8 cellular contexts compared by ENCODE assay signal in genomic region chr16:78002915-78003538, GRCh38. TPM values are rescaled to one million over a fixed set of nuclear protein-coding genes. Genes with fewer than 3 reads are reported as not detected.
DNase-seq lines count a peak whose midpoint lies in the region; ATAC-seq and TF ChIP-seq lines count a peak whose summit lies in the region.

No MANE protein-coding gene starts in this region.

- CTCF ChIA-PET in PC-3 (lab: Charles Lee) = no interaction called here

- H3K4me2 ChIP-seq in PC-3 (ENCODE audit: low read length) (no peak overlapping the region), neural progenitor cell (no peak overlapping the region)

- ATAC-seq in GM21723 (IDR thresholded peaks at IDR 0.05; ENCODE audit: unreplicated experiment) (peak; percentile 99), PC-3 (peak; percentile 48)
- ATAC-seq in activated T-cell treated with anti-CD3 and anti-CD28 coated beads, Interleukin-2, amount 50 U/mL, for 4 hours = peak; percentile 91 to 93

- POLR2A ChIA-PET in PC-3 (lab: Charles Lee; ENCODE audit: unreplicated experiment) = no interaction called here

- peak; percentile 77 for TF ChIP-seq CTCF in PC-3 (conservative IDR thresholded peaks at IDR 0.05; ENCODE audit: low read depth, low read length)
- TF ChIP-seq CTCF in fibroblast of pulmonary artery (IDR thresholded peaks at IDR 0.05; ENCODE audit: low read length, missing control alignments) = peak; percentile 86
- peak; percentile 97 for TF ChIP-seq CTCF in neural progenitor cell (IDR thresholded peaks at IDR 0.05)

- no peaks in the 10 kb centered on the region for H3K36me3 ChIP-seq in PC-3 (ENCODE audit: low read depth, low read length)
- no peaks in the 10 kb centered on the region for H3K36me3 ChIP-seq in neural progenitor cell

- H3K9me3 ChIP-seq in PC-3 (ENCODE audit: low read length) (no peaks in the 10 kb centered on the region), neural progenitor cell (ENCODE audit: low read depth) (no peaks in the 10 kb centered on the region)

- H4K20me1 ChIP-seq in PC-3 (ENCODE audit: low read length) (no peaks in the 10 kb centered on the region), neural progenitor cell (ENCODE audit: low read depth) (no peaks in the 10 kb centered on the region)

- H3K4me1 ChIP-seq in PC-3 (ENCODE audit: insufficient read depth, low read length) = no peaks in the 10 kb centered on the region
- H3K4me1 ChIP-seq in neural progenitor cell = no peaks in the 10 kb centered on the region

- H3K79me2 ChIP-seq in PC-3 (ENCODE audit: low read length) (no peaks in the 10 kb centered on the region), neural progenitor cell (ENCODE audit: low read depth) (no peaks in the 10 kb centered on the region)

- no TSS peak for BruUV-seq in PC-3 (replicated peaks; lab: Mats Ljungman, UMichigan)

- H3K9me2 ChIP-seq in PC-3 (replicated peaks; ENCODE audit: low read length) = no peaks in the 10 kb centered on the region

- H2AFZ ChIP-seq in PC-3 (ENCODE audit: low read length) = no peak overlapping the region
- peak overlapping the region; percentile 85 for H2AFZ ChIP-seq in neural progenitor cell (replicated peaks)

- intact Hi-C loops in PC-3 (cut with micrococcal nuclease) = no loop called here

- no peaks in the 10 kb centered on the region for H3K27me3 Mint-ChIP-seq in activated T-cell treated with anti-CD3 and anti-CD28 coated beads, Interleukin-2, amount 50 U/mL, for 4 hours (ENCODE audit: low read depth)
- peaks cover 4% of the 10 kb centered on the region for H3K27me3 Mint-ChIP-seq in neural progenitor cell (ENCODE audit: insufficient read depth, low read depth)

- no peak overlapping the region for H3K4me3 Mint-ChIP-seq in activated T-cell treated with anti-CD3 and anti-CD28 coated beads, Interleukin-2, amount 50 U/mL, for 4 hours
- peak overlapping the region; percentile 2 for H3K4me3 Mint-ChIP-seq in neural progenitor cell

- no peak overlapping the region for H3K27ac ChIP-seq in PC-3 (ENCODE audit: low read length)
- H3K27ac ChIP-seq in neural progenitor cell = no peak overlapping the region

- H3K9ac ChIP-seq in PC-3 (ENCODE audit: low read length) = no peak overlapping the region
- no peak overlapping the region for H3K9ac ChIP-seq in neural progenitor cell

- H3K27ac Mint-ChIP-seq in neural progenitor cell = peak overlapping the region; percentile 82

- peaks cover 2% of the 10 kb centered on the region for H3K4me1 Mint-ChIP-seq in activated T-cell treated with anti-CD3 and anti-CD28 coated beads, Interleukin-2, amount 50 U/mL, for 4 hours (ENCODE audit: low read depth)
- peaks cover 6% of the 10 kb centered on the region for H3K4me1 Mint-ChIP-seq in neural progenitor cell

- H3F3A ChIP-seq in PC-3 (ENCODE audit: low read length, unreplicated experiment) = no peaks in the 10 kb centered on the region
- no peaks in the 10 kb centered on the region for H3F3A ChIP-seq in neural progenitor cell (ENCODE audit: low read depth)

- H3K4me3 ChIP-seq in Jurkat, Clone E6-1 (ENCODE audit: low read length) = no peak overlapping the region
- H3K4me3 ChIP-seq in PC-3 (ENCODE audit: low read length) (no peak overlapping the region), fibroblast of pulmonary artery (replicated peaks; ENCODE audit: low read depth, low read length) (no peak overlapping the region), neural progenitor cell (no peak overlapping the region)

- DNase-seq in Daoy (ENCODE audit: low read depth) (peak; percentile 86), PC-3 (peak; percentile 85), fibroblast of pulmonary artery (ENCODE audit: low read depth) (peak; percentile 87), neural progenitor cell (ENCODE audit: low spot score) (peak; percentile 94), superior temporal gyrus (ENCODE audit: extremely low spot score) (peak; percentile 91)
- peak; percentile 88 for DNase-seq in Jurkat, Clone E6-1 (ENCODE audit: low read depth, low spot score)
- DNase-seq in activated T-cell treated with anti-CD3 and anti-CD28 coated beads, Interleukin-2, amount 50 U/mL, for 4 hours = peak; percentile 48

- no peaks in the 10 kb centered on the region for H3K9me3 Mint-ChIP-seq in activated T-cell treated with anti-CD3 and anti-CD28 coated beads, Interleukin-2, amount 50 U/mL, for 4 hours
- peaks cover 2% of the 10 kb centered on the region for H3K9me3 Mint-ChIP-seq in neural progenitor cell

- H3K36me3 Mint-ChIP-seq in activated T-cell treated with anti-CD3 and anti-CD28 coated beads, Interleukin-2, amount 50 U/mL, for 4 hours (ENCODE audit: insufficient read depth) = no peaks in the 10 kb centered on the region
- H3K36me3 Mint-ChIP-seq in neural progenitor cell = no peaks in the 10 kb centered on the region

- H3K27me3 ChIP-seq in PC-3 (ENCODE audit: low read length) (peaks cover 10% of the 10 kb centered on the region; the same call in 1 of the 2 replicates), neural progenitor cell (no peaks in the 10 kb centered on the region)

RNA-seq across cellular contexts. Expression of gene CLEC3A, which starts 19.3 kb away (rescaled TPM):
- not detected in 2 replicates for total RNA-seq in Daoy (2014; rRNA removed; shearing (Covaris generic))
- polyA plus RNA-seq in Jurkat, Clone E6-1 (2012; ENCODE audit: insufficient read depth, insufficient read length) = not detected
- not detected in 2 replicates for total RNA-seq in PC-3 (2014; rRNA removed)
- total RNA-seq in activated T-cell treated with anti-CD3 and anti-CD28 coated beads, Interleukin-2, amount 50 U/mL, for 4 hours = not detected
- not detected in 2 replicates for total RNA-seq in neural progenitor cell (ENCODE audit: low replicate concordance)

Comparison
In these comparisons a context has a peak if more than half of its experiments do, and no peak if none do; other contexts are left out.
1. ATAC-seq: peak in every context shown above with its lines; median percentile 99 in GM21723; 92 in activated T-cell treated with anti-CD3 and anti-CD28 coated beads, Interleukin-2, amount 50 U/mL, for 4 hours; 48 in PC-3.